In the genomic region with DNA sequence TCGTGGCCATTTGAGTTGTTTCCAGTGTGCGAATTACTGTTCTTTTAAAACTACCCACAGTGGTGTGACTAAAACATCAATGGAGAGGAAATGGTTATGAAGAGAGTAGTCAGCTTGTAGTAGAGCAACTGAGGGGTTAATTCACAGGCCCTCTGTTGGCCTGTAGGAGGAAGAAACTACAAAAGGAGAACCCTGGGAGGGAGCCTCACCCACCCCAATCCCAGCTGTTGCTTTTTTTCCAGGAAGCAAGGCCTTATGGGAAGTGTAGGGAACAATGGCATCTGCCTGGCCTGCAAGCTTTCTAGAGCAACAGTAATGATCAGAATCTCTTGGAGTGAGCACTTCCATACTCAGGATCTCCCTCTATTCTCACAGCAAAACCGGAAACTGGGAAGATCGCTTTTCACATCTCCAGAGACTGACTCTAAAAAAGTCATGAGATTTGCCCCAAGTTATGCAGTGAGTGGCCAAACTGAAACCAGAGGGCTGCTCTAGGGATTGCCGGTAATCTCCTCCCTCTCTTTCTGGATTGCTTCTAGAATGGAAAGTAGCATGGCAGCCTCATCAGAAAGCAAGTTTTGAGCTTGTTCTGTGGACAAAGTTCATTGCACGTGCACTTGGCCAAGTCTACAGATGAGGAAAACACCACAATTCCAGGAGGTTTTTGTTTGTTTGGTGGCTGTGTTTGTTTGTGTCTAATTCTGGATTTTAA, we compare ENCODE assay signal across 21 cellular contexts.
DNase-seq lines count a peak whose midpoint lies in the region; ATAC-seq and TF ChIP-seq lines count a peak whose summit lies in the region.
"Had no signal": no experiment of that assay in that cellular context is flagged by ENCODE, and none has a peak within 500 bp of the region (broad histone marks: within the 10 kb centered on the region; RNA-seq: fewer than 3 reads in every experiment).

No MANE protein-coding gene starts in this region.

- H3K9me3 Mint-ChIP-seq in endothelial cell (ENCODE audit: unreplicated experiment) (no peaks in the 10 kb centered on the region), nephron progenitor cell (no peaks in the 10 kb centered on the region)
- H3K9me3 Mint-ChIP-seq: activated CD4-positive, alpha-beta T cell treated with anti-CD3 and anti-CD28 coated beads, Interleukin-2, amount 10 ng/mL, durations not matched to agents 24 days and 14 days; activated naive CD8-positive, alpha-beta T cell treated with anti-CD3 and anti-CD28 coated beads for 36 hours; activated T-cell treated with anti-CD3 and anti-CD28 coated beads, Interleukin-2, amount 50 U/mL, for 24 hours; CD14-positive monocyte had no signal

- ATAC-seq in GM21529 (IDR thresholded peaks at IDR 0.05; ENCODE audit: unreplicated experiment), result no peak
- ATAC-seq: gastroesophageal sphincter had no signal

- H3K4me3 Mint-ChIP-seq in endothelial cell (ENCODE audit: unreplicated experiment) (no peak overlapping the region), nephron progenitor cell (no peak overlapping the region)
- H3K4me3 Mint-ChIP-seq: activated CD4-positive, alpha-beta T cell treated with anti-CD3 and anti-CD28 coated beads, Interleukin-2, amount 10 ng/mL, durations not matched to agents 24 days and 14 days; activated naive CD8-positive, alpha-beta T cell treated with anti-CD3 and anti-CD28 coated beads for 36 hours; activated T-cell treated with anti-CD3 and anti-CD28 coated beads, Interleukin-2, amount 50 U/mL, for 24 hours; CD14-positive monocyte; HFFc6 had no signal

- TF ChIP-seq CTCF in endothelial cell (IDR thresholded peaks at IDR 0.05; ENCODE audit: unreplicated experiment) (no peak), nephron progenitor cell (IDR thresholded peaks at IDR 0.05) (no peak)

- no peaks in the 10 kb centered on the region for H3K27me3 Mint-ChIP-seq in endothelial cell (ENCODE audit: unreplicated experiment)
- H3K27me3 Mint-ChIP-seq in nephron progenitor cell (ENCODE audit: low read depth, poor library complexity), result peaks cover 19% of the 10 kb centered on the region
- H3K27me3 Mint-ChIP-seq: activated CD4-positive, alpha-beta T cell treated with anti-CD3 and anti-CD28 coated beads, Interleukin-2, amount 10 ng/mL, durations not matched to agents 24 days and 14 days; activated naive CD8-positive, alpha-beta T cell treated with anti-CD3 and anti-CD28 coated beads for 36 hours; activated T-cell treated with anti-CD3 and anti-CD28 coated beads, Interleukin-2, amount 50 U/mL, for 24 hours had no signal

- DNase-seq in DMS 273 (lab: John Stamatoyannopoulos, UW; ENCODE audit: unreplicated experiment), result peak; percentile 59
- no peak for DNase-seq in DMS 273 treated with DMSO at 0.1 percent for 48 hours (lab: John Stamatoyannopoulos, UW)
- DNase-seq in NCI-H2171 treated with DMSO at 0.1 percent for 48 hours (lab: John Stamatoyannopoulos, UW), result peak; percentile 67
- peak; percentile 9 for DNase-seq in endothelial cell (ENCODE audit: low spot score)
- no peak for DNase-seq in nephron progenitor cell
- no peak for DNase-seq in epidermal melanocyte (ENCODE audit: insufficient read length, low spot score)
- no peak for DNase-seq in stimulated activated CD4-positive, alpha-beta T cell treated with anti-CD3 and anti-CD28 coated beads, Interleukin-2, amount 100 ng/mL, for 48 hours
- DNase-seq: activated CD4-positive, alpha-beta T cell treated with anti-CD3 and anti-CD28 coated beads, Interleukin-2, amount 10 ng/mL, durations not matched to agents 24 days and 14 days; activated naive CD8-positive, alpha-beta T cell treated with anti-CD3 and anti-CD28 coated beads for 36 hours; activated T-cell treated with anti-CD3 and anti-CD28 coated beads, Interleukin-2, amount 50 U/mL, for 24 hours; DMS79 treated with DMSO at 0.1 percent for 48 hours; effector CD4-positive, alpha-beta T cell; HFFc6; Karpas-422; kidney; NCI-H187; NCI-H774; stimulated activated CD4-positive, alpha-beta T cell treated with anti-CD3 and anti-CD28 coated beads, Interleukin-15, amount 100 ng/mL, for 24 hours had no signal

- H3K36me3 Mint-ChIP-seq in endothelial cell (ENCODE audit: low read depth, unreplicated experiment) (no peaks in the 10 kb centered on the region), nephron progenitor cell (ENCODE audit: low read depth) (no peaks in the 10 kb centered on the region)
- H3K36me3 Mint-ChIP-seq: activated naive CD8-positive, alpha-beta T cell treated with anti-CD3 and anti-CD28 coated beads for 36 hours; CD14-positive monocyte had no signal

- H3K4me1 Mint-ChIP-seq in endothelial cell (ENCODE audit: unreplicated experiment) (peaks cover 7% of the 10 kb centered on the region), nephron progenitor cell (peaks cover 42% of the 10 kb centered on the region)
- H3K4me1 Mint-ChIP-seq: CD14-positive monocyte had no signal

- H3K27ac Mint-ChIP-seq in endothelial cell (ENCODE audit: unreplicated experiment) (no peak overlapping the region), nephron progenitor cell (peak overlapping the region; percentile 20)
- H3K27ac Mint-ChIP-seq: activated CD4-positive, alpha-beta T cell treated with anti-CD3 and anti-CD28 coated beads, Interleukin-2, amount 10 ng/mL, durations not matched to agents 24 days and 14 days; activated naive CD8-positive, alpha-beta T cell treated with anti-CD3 and anti-CD28 coated beads for 36 hours; activated T-cell treated with anti-CD3 and anti-CD28 coated beads, Interleukin-2, amount 50 U/mL, for 24 hours; CD14-positive monocyte; HFFc6 had no signal

Comparison
In these comparisons a context has a peak if more than half of its experiments do, and no peak if none do; other contexts are left out.
1. DNase-seq: peak in DMS 273 (single experiment), NCI-H2171 treated with DMSO at 0.1 percent for 48 hours (single experiment) and endothelial cell (single experiment); none in DMS 273 treated with DMSO at 0.1 percent for 48 hours (single experiment), nephron progenitor cell (single experiment), epidermal melanocyte (single experiment) and stimulated activated CD4-positive, alpha-beta T cell treated with anti-CD3 and anti-CD28 coated beads, Interleukin-2, amount 100 ng/mL, for 48 hours (0 of 2).